1 cellular context compared by ENCODE assay signal in genomic region chr7:73830872-73831655, GRCh38.
TF ChIP-seq lines count a peak whose summit lies in the region.

A gene with protein sequence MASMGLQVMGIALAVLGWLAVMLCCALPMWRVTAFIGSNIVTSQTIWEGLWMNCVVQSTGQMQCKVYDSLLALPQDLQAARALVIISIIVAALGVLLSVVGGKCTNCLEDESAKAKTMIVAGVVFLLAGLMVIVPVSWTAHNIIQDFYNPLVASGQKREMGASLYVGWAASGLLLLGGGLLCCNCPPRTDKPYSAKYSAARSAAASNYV (plus strand): TSS chr7:73830996. CDS start chr7:73831202, 206 bp downstream.

TF ChIP-seq in HepG2, 621 proteins besides CTCF, POLR2A, EP300 and RAD21 (continued from another document and continues in another):
- TF ChIP-seq, protein P1, sequence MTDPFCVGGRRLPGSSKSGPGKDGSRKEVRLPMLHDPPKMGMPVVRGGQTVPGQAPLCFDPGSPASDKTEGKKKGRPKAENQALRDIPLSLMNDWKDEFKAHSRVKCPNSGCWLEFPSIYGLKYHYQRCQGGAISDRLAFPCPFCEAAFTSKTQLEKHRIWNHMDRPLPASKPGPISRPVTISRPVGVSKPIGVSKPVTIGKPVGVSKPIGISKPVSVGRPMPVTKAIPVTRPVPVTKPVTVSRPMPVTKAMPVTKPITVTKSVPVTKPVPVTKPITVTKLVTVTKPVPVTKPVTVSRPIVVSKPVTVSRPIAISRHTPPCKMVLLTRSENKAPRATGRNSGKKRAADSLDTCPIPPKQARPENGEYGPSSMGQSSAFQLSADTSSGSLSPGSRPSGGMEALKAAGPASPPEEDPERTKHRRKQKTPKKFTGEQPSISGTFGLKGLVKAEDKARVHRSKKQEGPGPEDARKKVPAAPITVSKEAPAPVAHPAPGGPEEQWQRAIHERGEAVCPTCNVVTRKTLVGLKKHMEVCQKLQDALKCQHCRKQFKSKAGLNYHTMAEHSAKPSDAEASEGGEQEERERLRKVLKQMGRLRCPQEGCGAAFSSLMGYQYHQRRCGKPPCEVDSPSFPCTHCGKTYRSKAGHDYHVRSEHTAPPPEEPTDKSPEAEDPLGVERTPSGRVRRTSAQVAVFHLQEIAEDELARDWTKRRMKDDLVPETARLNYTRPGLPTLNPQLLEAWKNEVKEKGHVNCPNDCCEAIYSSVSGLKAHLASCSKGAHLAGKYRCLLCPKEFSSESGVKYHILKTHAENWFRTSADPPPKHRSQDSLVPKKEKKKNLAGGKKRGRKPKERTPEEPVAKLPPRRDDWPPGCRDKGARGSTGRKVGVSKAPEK (CRISPR knock-in tag; IDR thresholded peaks at IDR 0.05; ENCODE audit: borderline replicate concordance) = peak; percentile 81; the same call in 1 of the 2 replicates
- TF ChIP-seq, protein P2, sequence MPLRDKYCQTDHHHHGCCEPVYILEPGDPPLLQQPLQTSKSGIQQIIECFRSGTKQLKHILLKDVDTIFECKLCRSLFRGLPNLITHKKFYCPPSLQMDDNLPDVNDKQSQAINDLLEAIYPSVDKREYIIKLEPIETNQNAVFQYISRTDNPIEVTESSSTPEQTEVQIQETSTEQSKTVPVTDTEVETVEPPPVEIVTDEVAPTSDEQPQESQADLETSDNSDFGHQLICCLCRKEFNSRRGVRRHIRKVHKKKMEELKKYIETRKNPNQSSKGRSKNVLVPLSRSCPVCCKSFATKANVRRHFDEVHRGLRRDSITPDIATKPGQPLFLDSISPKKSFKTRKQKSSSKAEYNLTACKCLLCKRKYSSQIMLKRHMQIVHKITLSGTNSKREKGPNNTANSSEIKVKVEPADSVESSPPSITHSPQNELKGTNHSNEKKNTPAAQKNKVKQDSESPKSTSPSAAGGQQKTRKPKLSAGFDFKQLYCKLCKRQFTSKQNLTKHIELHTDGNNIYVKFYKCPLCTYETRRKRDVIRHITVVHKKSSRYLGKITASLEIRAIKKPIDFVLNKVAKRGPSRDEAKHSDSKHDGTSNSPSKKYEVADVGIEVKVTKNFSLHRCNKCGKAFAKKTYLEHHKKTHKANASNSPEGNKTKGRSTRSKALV (CRISPR knock-in tag; IDR thresholded peaks at IDR 0.05) = peak; percentile 73; the same call in 1 of the 2 replicates
- TF ChIP-seq ZNF501 (CRISPR knock-in tag; IDR thresholded peaks at IDR 0.05) (no peak; the same call in 1 of the 2 replicates), SSRP1 (CRISPR knock-in tag; IDR thresholded peaks at IDR 0.05) (no peak), NRL (CRISPR knock-in tag; IDR thresholded peaks at IDR 0.05; ENCODE audit: borderline replicate concordance) (no peak), HNRNPUL1 (IDR thresholded peaks at IDR 0.05; ENCODE audit: low read depth, low read length) (no peak), KDM2A (CRISPR knock-in tag; IDR thresholded peaks at IDR 0.05; ENCODE audit: borderline replicate concordance, low read depth) (peak; percentile 48), ZFP62 (CRISPR knock-in tag; IDR thresholded peaks at IDR 0.05) (no peak), SMYD3 (CRISPR knock-in tag; IDR thresholded peaks at IDR 0.05) (no peak), NBN (conservative IDR thresholded peaks at IDR 0.05) (no peak), ZFP36L2 (CRISPR knock-in tag; IDR thresholded peaks at IDR 0.05) (no peak), ZNF260 (CRISPR knock-in tag; IDR thresholded peaks at IDR 0.05; ENCODE audit: borderline replicate concordance, low read depth) (no peak), ETV6 (CRISPR knock-in tag; conservative IDR thresholded peaks at IDR 0.05) (no peak), GATA4 (IDR thresholded peaks at IDR 0.05; ENCODE audit: borderline replicate concordance, low read depth) (peak; percentile 84), PAWR (CRISPR knock-in tag; IDR thresholded peaks at IDR 0.05; ENCODE audit: borderline replicate concordance) (no peak), ZNF569 (CRISPR knock-in tag; IDR thresholded peaks at IDR 0.05; ENCODE audit: borderline replicate concordance) (no peak), PRDM15 (CRISPR knock-in tag; IDR thresholded peaks at IDR 0.05) (no peak), SMC3 (IDR thresholded peaks at IDR 0.05; ENCODE audit: low read length) (no peak), ZBTB3 (CRISPR knock-in tag; IDR thresholded peaks at IDR 0.05; ENCODE audit: borderline replicate concordance, low read depth) (no peak), ATRX (CRISPR knock-in tag; IDR thresholded peaks at IDR 0.05; ENCODE audit: borderline replicate concordance) (no peak), ZNF160 (CRISPR knock-in tag; IDR thresholded peaks at IDR 0.05) (no peak)
- TF ChIP-seq, protein P3, sequence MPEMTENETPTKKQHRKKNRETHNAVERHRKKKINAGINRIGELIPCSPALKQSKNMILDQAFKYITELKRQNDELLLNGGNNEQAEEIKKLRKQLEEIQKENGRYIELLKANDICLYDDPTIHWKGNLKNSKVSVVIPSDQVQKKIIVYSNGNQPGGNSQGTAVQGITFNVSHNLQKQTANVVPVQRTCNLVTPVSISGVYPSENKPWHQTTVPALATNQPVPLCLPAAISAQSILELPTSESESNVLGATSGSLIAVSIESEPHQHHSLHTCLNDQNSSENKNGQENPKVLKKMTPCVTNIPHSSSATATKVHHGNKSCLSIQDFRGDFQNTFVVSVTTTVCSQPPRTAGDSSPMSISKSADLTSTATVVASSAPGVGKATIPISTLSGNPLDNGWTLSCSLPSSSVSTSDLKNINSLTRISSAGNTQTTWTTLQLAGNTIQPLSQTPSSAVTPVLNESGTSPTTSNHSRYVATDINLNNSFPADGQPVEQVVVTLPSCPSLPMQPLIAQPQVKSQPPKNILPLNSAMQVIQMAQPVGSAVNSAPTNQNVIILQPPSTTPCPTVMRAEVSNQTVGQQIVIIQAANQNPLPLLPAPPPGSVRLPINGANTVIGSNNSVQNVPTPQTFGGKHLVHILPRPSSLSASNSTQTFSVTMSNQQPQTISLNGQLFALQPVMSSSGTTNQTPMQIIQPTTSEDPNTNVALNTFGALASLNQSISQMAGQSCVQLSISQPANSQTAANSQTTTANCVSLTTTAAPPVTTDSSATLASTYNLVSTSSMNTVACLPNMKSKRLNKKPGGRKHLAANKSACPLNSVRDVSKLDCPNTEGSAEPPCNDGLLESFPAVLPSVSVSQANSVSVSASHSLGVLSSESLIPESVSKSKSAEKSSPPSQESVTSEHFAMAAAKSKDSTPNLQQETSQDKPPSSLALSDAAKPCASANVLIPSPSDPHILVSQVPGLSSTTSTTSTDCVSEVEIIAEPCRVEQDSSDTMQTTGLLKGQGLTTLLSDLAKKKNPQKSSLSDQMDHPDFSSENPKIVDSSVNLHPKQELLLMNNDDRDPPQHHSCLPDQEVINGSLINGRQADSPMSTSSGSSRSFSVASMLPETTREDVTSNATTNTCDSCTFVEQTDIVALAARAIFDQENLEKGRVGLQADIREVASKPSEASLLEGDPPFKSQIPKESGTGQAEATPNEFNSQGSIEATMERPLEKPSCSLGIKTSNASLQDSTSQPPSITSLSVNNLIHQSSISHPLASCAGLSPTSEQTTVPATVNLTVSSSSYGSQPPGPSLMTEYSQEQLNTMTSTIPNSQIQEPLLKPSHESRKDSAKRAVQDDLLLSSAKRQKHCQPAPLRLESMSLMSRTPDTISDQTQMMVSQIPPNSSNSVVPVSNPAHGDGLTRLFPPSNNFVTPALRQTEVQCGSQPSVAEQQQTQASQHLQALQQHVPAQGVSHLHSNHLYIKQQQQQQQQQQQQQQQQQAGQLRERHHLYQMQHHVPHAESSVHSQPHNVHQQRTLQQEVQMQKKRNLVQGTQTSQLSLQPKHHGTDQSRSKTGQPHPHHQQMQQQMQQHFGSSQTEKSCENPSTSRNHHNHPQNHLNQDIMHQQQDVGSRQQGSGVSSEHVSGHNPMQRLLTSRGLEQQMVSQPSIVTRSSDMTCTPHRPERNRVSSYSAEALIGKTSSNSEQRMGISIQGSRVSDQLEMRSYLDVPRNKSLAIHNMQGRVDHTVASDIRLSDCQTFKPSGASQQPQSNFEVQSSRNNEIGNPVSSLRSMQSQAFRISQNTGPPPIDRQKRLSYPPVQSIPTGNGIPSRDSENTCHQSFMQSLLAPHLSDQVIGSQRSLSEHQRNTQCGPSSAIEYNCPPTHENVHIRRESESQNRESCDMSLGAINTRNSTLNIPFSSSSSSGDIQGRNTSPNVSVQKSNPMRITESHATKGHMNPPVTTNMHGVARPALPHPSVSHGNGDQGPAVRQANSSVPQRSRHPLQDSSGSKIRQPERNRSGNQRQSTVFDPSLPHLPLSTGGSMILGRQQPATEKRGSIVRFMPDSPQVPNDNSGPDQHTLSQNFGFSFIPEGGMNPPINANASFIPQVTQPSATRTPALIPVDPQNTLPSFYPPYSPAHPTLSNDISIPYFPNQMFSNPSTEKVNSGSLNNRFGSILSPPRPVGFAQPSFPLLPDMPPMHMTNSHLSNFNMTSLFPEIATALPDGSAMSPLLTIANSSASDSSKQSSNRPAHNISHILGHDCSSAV (CRISPR knock-in tag; IDR thresholded peaks at IDR 0.05; ENCODE audit: borderline replicate concordance) = no peak; the same call in 1 of the 2 replicates
- TF ChIP-seq, protein P4, sequence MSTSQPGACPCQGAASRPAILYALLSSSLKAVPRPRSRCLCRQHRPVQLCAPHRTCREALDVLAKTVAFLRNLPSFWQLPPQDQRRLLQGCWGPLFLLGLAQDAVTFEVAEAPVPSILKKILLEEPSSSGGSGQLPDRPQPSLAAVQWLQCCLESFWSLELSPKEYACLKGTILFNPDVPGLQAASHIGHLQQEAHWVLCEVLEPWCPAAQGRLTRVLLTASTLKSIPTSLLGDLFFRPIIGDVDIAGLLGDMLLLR (CRISPR knock-in tag; IDR thresholded peaks at IDR 0.05) = no peak
- TF ChIP-seq, protein P5, sequence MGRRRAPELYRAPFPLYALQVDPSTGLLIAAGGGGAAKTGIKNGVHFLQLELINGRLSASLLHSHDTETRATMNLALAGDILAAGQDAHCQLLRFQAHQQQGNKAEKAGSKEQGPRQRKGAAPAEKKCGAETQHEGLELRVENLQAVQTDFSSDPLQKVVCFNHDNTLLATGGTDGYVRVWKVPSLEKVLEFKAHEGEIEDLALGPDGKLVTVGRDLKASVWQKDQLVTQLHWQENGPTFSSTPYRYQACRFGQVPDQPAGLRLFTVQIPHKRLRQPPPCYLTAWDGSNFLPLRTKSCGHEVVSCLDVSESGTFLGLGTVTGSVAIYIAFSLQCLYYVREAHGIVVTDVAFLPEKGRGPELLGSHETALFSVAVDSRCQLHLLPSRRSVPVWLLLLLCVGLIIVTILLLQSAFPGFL (CRISPR knock-in tag; IDR thresholded peaks at IDR 0.05) = no peak
- TF ChIP-seq, protein P6, sequence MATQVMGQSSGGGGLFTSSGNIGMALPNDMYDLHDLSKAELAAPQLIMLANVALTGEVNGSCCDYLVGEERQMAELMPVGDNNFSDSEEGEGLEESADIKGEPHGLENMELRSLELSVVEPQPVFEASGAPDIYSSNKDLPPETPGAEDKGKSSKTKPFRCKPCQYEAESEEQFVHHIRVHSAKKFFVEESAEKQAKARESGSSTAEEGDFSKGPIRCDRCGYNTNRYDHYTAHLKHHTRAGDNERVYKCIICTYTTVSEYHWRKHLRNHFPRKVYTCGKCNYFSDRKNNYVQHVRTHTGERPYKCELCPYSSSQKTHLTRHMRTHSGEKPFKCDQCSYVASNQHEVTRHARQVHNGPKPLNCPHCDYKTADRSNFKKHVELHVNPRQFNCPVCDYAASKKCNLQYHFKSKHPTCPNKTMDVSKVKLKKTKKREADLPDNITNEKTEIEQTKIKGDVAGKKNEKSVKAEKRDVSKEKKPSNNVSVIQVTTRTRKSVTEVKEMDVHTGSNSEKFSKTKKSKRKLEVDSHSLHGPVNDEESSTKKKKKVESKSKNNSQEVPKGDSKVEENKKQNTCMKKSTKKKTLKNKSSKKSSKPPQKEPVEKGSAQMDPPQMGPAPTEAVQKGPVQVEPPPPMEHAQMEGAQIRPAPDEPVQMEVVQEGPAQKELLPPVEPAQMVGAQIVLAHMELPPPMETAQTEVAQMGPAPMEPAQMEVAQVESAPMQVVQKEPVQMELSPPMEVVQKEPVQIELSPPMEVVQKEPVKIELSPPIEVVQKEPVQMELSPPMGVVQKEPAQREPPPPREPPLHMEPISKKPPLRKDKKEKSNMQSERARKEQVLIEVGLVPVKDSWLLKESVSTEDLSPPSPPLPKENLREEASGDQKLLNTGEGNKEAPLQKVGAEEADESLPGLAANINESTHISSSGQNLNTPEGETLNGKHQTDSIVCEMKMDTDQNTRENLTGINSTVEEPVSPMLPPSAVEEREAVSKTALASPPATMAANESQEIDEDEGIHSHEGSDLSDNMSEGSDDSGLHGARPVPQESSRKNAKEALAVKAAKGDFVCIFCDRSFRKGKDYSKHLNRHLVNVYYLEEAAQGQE (IDR thresholded peaks at IDR 0.05; ENCODE audit: borderline replicate concordance in 1 of 2, low read depth in 1 of 2, low read length in 2 of 2) = peak in 1 of 2 experiments; percentile 53; a peak in 1 of 4 replicates
